ENCODE assay signal across 8 cellular contexts in genomic region chr10:95183132-95183450, GRCh38. TPM values are rescaled to one million over a fixed set of nuclear protein-coding genes. Genes with fewer than 3 reads are reported as not detected.
DNase-seq lines count a peak whose midpoint lies in the region; ATAC-seq, FAIRE-seq and TF ChIP-seq lines count a peak whose summit lies in the region.

No MANE protein-coding gene starts in this region.

- H4K8ac ChIP-seq in mesendoderm (ENCODE audit: low read depth, low read length), result peak overlapping the region; percentile 90

- H3K27me3 Mint-ChIP-seq in CD8-positive, alpha-beta T cell (ENCODE audit: low read depth), result peaks cover 23% of the 10 kb centered on the region
- H3K27me3 Mint-ChIP-seq in astrocyte (ENCODE audit: low read depth, unreplicated experiment), result no peaks in the 10 kb centered on the region

- H3K4me1 Mint-ChIP-seq in CD8-positive, alpha-beta T cell (ENCODE audit: low read depth), result peaks cover 7% of the 10 kb centered on the region
- peaks cover 11% of the 10 kb centered on the region for H3K4me1 Mint-ChIP-seq in astrocyte (ENCODE audit: low read depth, unreplicated experiment)

- no peaks in the 10 kb centered on the region for H3K79me1 ChIP-seq in mesendoderm (ENCODE audit: low read length)

- POLR2A ChIA-PET in CD8-positive, alpha-beta T cell (lab: Charles Lee), result no interaction called here

- CTCF ChIA-PET in CD8-positive, alpha-beta T cell (lab: Charles Lee), result interaction anchor here (0.9 kb wide), 1 partner anchor 39 kb away, joined by 5 read pairs; no protein-coding TSS in a partner anchor

- H2BK120ac ChIP-seq in mesendoderm (ENCODE audit: low read depth, low read length), result no peak overlapping the region

- DNase-seq in CD8-positive, alpha-beta T cell, result no peak
- peak; percentile 3 for DNase-seq in astrocyte (ENCODE audit: low read depth)
- DNase-seq in mesendoderm, result no peak
- DNase-seq in activated gamma-delta T cell treated with Interleukin-2 at 50 U/mL for 16 hours, result no peak
- no peak for DNase-seq in COR-L47 (lab: John Stamatoyannopoulos, UW)

- H2BK15ac ChIP-seq in mesendoderm (replicated peaks; ENCODE audit: low read depth), result no peak overlapping the region

- H3K27me3 ChIP-seq in CD8-positive, alpha-beta T cell (ENCODE audit: insufficient read depth, low read length), result no peaks in the 10 kb centered on the region
- no peaks in the 10 kb centered on the region for H3K27me3 ChIP-seq in astrocyte (ENCODE audit: insufficient read depth, low read length)
- no peaks in the 10 kb centered on the region for H3K27me3 ChIP-seq in mesendoderm (ENCODE audit: insufficient read depth, low read length, poor library complexity)

- H3K4me2 ChIP-seq in astrocyte (ENCODE audit: low read length), result peak overlapping the region; percentile 96
- peak overlapping the region; percentile 44 for H3K4me2 ChIP-seq in mesendoderm (ENCODE audit: low read length)

- H3K9ac ChIP-seq in astrocyte (ENCODE audit: low read length) (peak overlapping the region; percentile 89), mesendoderm (ENCODE audit: low read length) (peak overlapping the region; percentile 82)

- no peak for FAIRE-seq in astrocyte (lab: Jason Lieb, UNC)

- H3K23ac ChIP-seq in mesendoderm (ENCODE audit: low read length), result no peak overlapping the region

- H3K4me1 ChIP-seq in CD8-positive, alpha-beta T cell (ENCODE audit: insufficient read depth, low read length), result no peaks in the 10 kb centered on the region
- H3K4me1 ChIP-seq in astrocyte (ENCODE audit: insufficient read depth, low read length), result no peaks in the 10 kb centered on the region
- no peaks in the 10 kb centered on the region for H3K4me1 ChIP-seq in mesendoderm (ENCODE audit: control insufficient read depth, low read depth, low read length)

- no peak overlapping the region for H3K27ac ChIP-seq in CD8-positive, alpha-beta T cell (ENCODE audit: low read depth, low read length)
- H3K27ac ChIP-seq in astrocyte (ENCODE audit: low read depth, low read length) (peak overlapping the region; percentile 58), mesendoderm (ENCODE audit: low read depth, low read length) (peak overlapping the region; percentile 64)

- peak overlapping the region; percentile 97 for H3K18ac ChIP-seq in mesendoderm (ENCODE audit: low read length)

- H3K27ac Mint-ChIP-seq in CD8-positive, alpha-beta T cell, result no peak overlapping the region
- H3K27ac Mint-ChIP-seq in astrocyte (ENCODE audit: unreplicated experiment), result peak overlapping the region; percentile 63

- no peak overlapping the region for H2AK5ac ChIP-seq in mesendoderm (ENCODE audit: low read length)

- no peaks in the 10 kb centered on the region for H3K9me3 Mint-ChIP-seq in CD8-positive, alpha-beta T cell
- no peaks in the 10 kb centered on the region for H3K9me3 Mint-ChIP-seq in astrocyte (ENCODE audit: unreplicated experiment)

- no peak for TF ChIP-seq CTCF in CD8-positive, alpha-beta T cell (IDR thresholded peaks at IDR 0.05)
- TF ChIP-seq CTCF in astrocyte (IDR thresholded peaks at IDR 0.05; ENCODE audit: insufficient read depth, low read depth, low read length), result no peak

- intact Hi-C loops in CD8-positive, alpha-beta T cell (cut with DNase I, micrococcal nuclease), result loop anchor here in 1 of 2 experiments (2.0 kb wide), 2 partner anchors 60 to 180 kb away; no protein-coding TSS in a partner anchor

- H3K36me3 ChIP-seq in CD8-positive, alpha-beta T cell (ENCODE audit: insufficient read depth, low read length), result no peaks in the 10 kb centered on the region
- H3K36me3 ChIP-seq in astrocyte (ENCODE audit: insufficient read depth, low read length) (no peaks in the 10 kb centered on the region), mesendoderm (ENCODE audit: control insufficient read depth, insufficient read depth, low read length) (no peaks in the 10 kb centered on the region)

- WGBS in mesendoderm (ENCODE audit: extremely low coverage, insufficient coverage, low lambda C conversion rate), result no CpG with 5 or more reads among the region's 8 CpGs

- H3K4me3 Mint-ChIP-seq in CD8-positive, alpha-beta T cell, result peak overlapping the region; percentile 62
- H3K4me3 Mint-ChIP-seq in astrocyte (ENCODE audit: unreplicated experiment), result peak overlapping the region; percentile 89

- no peak overlapping the region for H4K5ac ChIP-seq in mesendoderm (ENCODE audit: low read length)

- H3K9me3 ChIP-seq in CD8-positive, alpha-beta T cell (ENCODE audit: low read length), result no peaks in the 10 kb centered on the region
- no peaks in the 10 kb centered on the region for H3K9me3 ChIP-seq in astrocyte (ENCODE audit: insufficient read depth, low read depth, low read length)

- ATAC-seq in CD8-positive, alpha-beta T cell, result no peak
- ATAC-seq in HG03139 (IDR thresholded peaks at IDR 0.05; ENCODE audit: unreplicated experiment) (peak; percentile 20), GM18519 (IDR thresholded peaks at IDR 0.05; ENCODE audit: low FRiP score, unreplicated experiment) (no peak), GM19467 (IDR thresholded peaks at IDR 0.05; ENCODE audit: unreplicated experiment) (no peak)

- no peaks in the 10 kb centered on the region for H3K36me3 Mint-ChIP-seq in CD8-positive, alpha-beta T cell
- no peaks in the 10 kb centered on the region for H3K36me3 Mint-ChIP-seq in astrocyte (ENCODE audit: low read depth, unreplicated experiment)

- H3K4ac ChIP-seq in mesendoderm (ENCODE audit: low read depth, low read length), result peak overlapping the region; percentile 62

- H4K20me1 ChIP-seq in astrocyte (ENCODE audit: insufficient read depth, low read length), result no peaks in the 10 kb centered on the region

- no peak overlapping the region for H2BK5ac ChIP-seq in mesendoderm (ENCODE audit: low read length)

- H3K56ac ChIP-seq in mesendoderm (ENCODE audit: low read length), result peak overlapping the region; percentile 90

- peak overlapping the region; percentile 63 for H3K4me3 ChIP-seq in CD8-positive, alpha-beta T cell (ENCODE audit: low read depth, low read length)
- H3K4me3 ChIP-seq in astrocyte (ENCODE audit: insufficient read depth, low read depth, low read length) (peak overlapping the region; percentile 74), mesendoderm (ENCODE audit: low read length) (peak overlapping the region; percentile 31)

- H3K79me2 ChIP-seq in astrocyte (ENCODE audit: insufficient read depth, low read length), result no peaks in the 10 kb centered on the region
- no peaks in the 10 kb centered on the region for H3K79me2 ChIP-seq in mesendoderm (ENCODE audit: control insufficient read depth, insufficient read depth, low read length)

- H2AFZ ChIP-seq in astrocyte (ENCODE audit: low read depth, low read length), result peak overlapping the region; percentile 98

RNA-seq across cellular contexts. Expression of gene ACSM6, which starts 10.9 kb away (rescaled TPM):
- not detected for total RNA-seq in CD8-positive, alpha-beta T cell
- not detected in 2 replicates for total RNA-seq in astrocyte
- 0.04 TPM for polyA plus RNA-seq in mesendoderm (2013, experiment 1 of 2)
- polyA plus RNA-seq in mesendoderm (2013, experiment 2 of 2), result 0.04 TPM
